ENCODE assay signal across 8 cellular contexts in genomic region chr2:207142461-207142860, GRCh38. TPM values are rescaled to one million over a fixed set of nuclear protein-coding genes. Genes with fewer than 3 reads are reported as not detected.
DNase-seq lines count a peak whose midpoint lies in the region; TF ChIP-seq lines count a peak whose summit lies in the region.

No MANE protein-coding gene starts in this region.

- TF ChIP-seq POLR2A in erythroblast (IDR thresholded peaks at IDR 0.05; ENCODE audit: low read length) (no peak), prostate gland (IDR thresholded peaks at IDR 0.05) (no peak)

- no peaks in the 10 kb centered on the region for H4K20me1 ChIP-seq in mammary epithelial cell (ENCODE audit: insufficient read depth, low read length)

- H3K4me1 Mint-ChIP-seq in MCF 10A (ENCODE audit: insufficient read depth, unreplicated experiment): peaks cover 24% of the 10 kb centered on the region

- CTCF ChIA-PET in MCF 10A (lab: Yijun Ruan, JAX): interaction anchor here (0.6 to 1.5 kb wide), 9 partner anchors 10 to 362 kb away, joined by 3 to 9 read pairs (median 4); no protein-coding TSS in a partner anchor
- CTCF ChIA-PET in mammary epithelial cell (lab: Charles Lee; ENCODE audit: low non-redundant PET): interaction anchor here (0.7 kb wide), 1 partner anchor 109 kb away, joined by 4 read pairs; no protein-coding TSS in a partner anchor

- DNase-seq in MCF 10A (ENCODE audit: unreplicated experiment) (no peak), mammary epithelial cell (no peak), RKO (ENCODE audit: low spot score) (peak; percentile 9), erythroblast (lab: John Stamatoyannopoulos, UW) (peak; percentile 12 to 29), prostate gland (ENCODE audit: low spot score) (no peak), NCI-H1930 (lab: John Stamatoyannopoulos, UW) (no peak), amniotic stem cell (lab: John Stamatoyannopoulos, UW) (no peak)
- DNase-seq in activated CD8-positive, alpha-beta memory T cell treated with anti-CD3 and anti-CD28 coated beads, Interleukin-2, amount 50 U/mL, for 48 hours: no peak

- peak overlapping the region; percentile 1 for H3K27ac Mint-ChIP-seq in MCF 10A (ENCODE audit: low read depth, unreplicated experiment)

- no peaks in the 10 kb centered on the region for H3K9me3 ChIP-seq in mammary epithelial cell (replicated peaks; ENCODE audit: insufficient read depth, low read length)
- H3K9me3 ChIP-seq in prostate gland: no peaks in the 10 kb centered on the region

- no peak overlapping the region for H3K9ac ChIP-seq in mammary epithelial cell (ENCODE audit: insufficient read depth, low read length)

- no peak overlapping the region for H3K4me3 Mint-ChIP-seq in MCF 10A (ENCODE audit: unreplicated experiment)

- POLR2A ChIA-PET in MCF 10A (lab: Yijun Ruan, JAX): interaction anchor here (2.4 to 5.1 kb wide), 2 partner anchors 8 to 22 kb away, joined by 9 to 38 read pairs; partner anchors contain the start of gene KLF7

- WGBS in mammary epithelial cell (ENCODE audit: low coverage, missing lambda C conversion rate): 38% methylated on average over 3 of the region's 3 CpGs
- 49% methylated on average over 3 of the region's 3 CpGs for WGBS in prostate gland

- intact Hi-C loops in MCF 10A (cut with micrococcal nuclease) (no loop called here), mammary epithelial cell (cut with micrococcal nuclease) (no loop called here), prostate gland (cut with DNase I) (no loop called here)

- H3K36me3 Mint-ChIP-seq in MCF 10A (ENCODE audit: insufficient read depth, unreplicated experiment): peaks cover 31% of the 10 kb centered on the region

- H3K27me3 ChIP-seq in mammary epithelial cell (ENCODE audit: insufficient read depth, low read length): no peaks in the 10 kb centered on the region
- H3K27me3 ChIP-seq in prostate gland (replicated peaks; ENCODE audit: insufficient read depth): no peaks in the 10 kb centered on the region

- H3K4me3 ChIP-seq in mammary epithelial cell (replicated peaks in 1 of 3; ENCODE audit: insufficient read depth in 1 of 3, low read depth in 2 of 3, low read length in 3 of 3): no peak overlapping the region
- no peak overlapping the region for H3K4me3 ChIP-seq in prostate gland

- no peaks in the 10 kb centered on the region for H3K9me3 Mint-ChIP-seq in MCF 10A (ENCODE audit: unreplicated experiment)

- no peak overlapping the region for H3K4me2 ChIP-seq in mammary epithelial cell (ENCODE audit: insufficient read depth, low read depth, low read length)

- H2AFZ ChIP-seq in mammary epithelial cell (ENCODE audit: low read depth, low read length): no peak overlapping the region

- TF ChIP-seq CTCF in MCF 10A (IDR thresholded peaks at IDR 0.05; ENCODE audit: unreplicated experiment): no peak
- TF ChIP-seq CTCF in mammary epithelial cell (conservative IDR thresholded peaks at IDR 0.05 in 1 of 2, IDR thresholded peaks at IDR 0.05 in 1 of 2; ENCODE audit: extremely low read depth in 1 of 2, insufficient read depth in 1 of 2, low read depth in 1 of 2, low read length in 2 of 2): peak in 1 of 2 donors; percentile 4
- TF ChIP-seq CTCF in prostate gland (IDR thresholded peaks at IDR 0.05): peak in 1 of 4 experiments; percentile 23

- in situ Hi-C loops in mammary epithelial cell (cut with MboI; ENCODE audit: low sequenced_read_pairs in 2 of 2): no loop called here

- H3K27me3 Mint-ChIP-seq in MCF 10A (ENCODE audit: insufficient read depth, unreplicated experiment): no peaks in the 10 kb centered on the region

- H3K36me3 ChIP-seq in mammary epithelial cell (ENCODE audit: insufficient read depth, low read length): peaks cover 49% of the 10 kb centered on the region
- no peaks in the 10 kb centered on the region for H3K36me3 ChIP-seq in prostate gland

- BruUV-seq in MCF 10A (replicated peaks; lab: Mats Ljungman, UMichigan) (no TSS peak), mammary epithelial cell (replicated peaks; lab: Mats Ljungman, UMichigan) (no TSS peak)

- H3K27ac ChIP-seq in mammary epithelial cell (ENCODE audit: insufficient read depth, low read depth, low read length) (no peak overlapping the region), prostate gland (peak overlapping the region; percentile 61 to 62)

- H3K79me2 ChIP-seq in mammary epithelial cell (ENCODE audit: insufficient read depth, low read length): peaks cover 99% of the 10 kb centered on the region

- H3K4me1 ChIP-seq in mammary epithelial cell (ENCODE audit: insufficient read depth, low read length) (peaks cover 9% of the 10 kb centered on the region), prostate gland (replicated peaks) (no peaks in the 10 kb centered on the region)

- dilution Hi-C loops in mammary epithelial cell (cut with HindIII; ENCODE audit: low sequenced_read_pairs): no loop called here

RNA-seq across cellular contexts. Expression of gene KLF7, which starts 23.3 kb away (rescaled TPM):
- total RNA-seq in MCF 10A (2022) (40.1 and 51.8 TPM in 2 replicates), mammary epithelial cell (10 to 100 TPM; 41.3 to 81.5 TPM), prostate gland (10 to 100 TPM; 10.2 to 23.9 TPM)
- polyA plus RNA-seq in mammary epithelial cell: 32.7 TPM
- polyA minus RNA-seq in mammary epithelial cell: 90.2 TPM

Comparison
In these comparisons a context has a peak if more than half of its experiments do, and no peak if none do; other contexts are left out.
1. DNase-seq: peak in RKO (single experiment) and erythroblast (2 of 2); none in MCF 10A (single experiment), mammary epithelial cell (single experiment), prostate gland (single experiment), NCI-H1930 (0 of 2), activated CD8-positive, alpha-beta memory T cell treated with anti-CD3 and anti-CD28 coated beads, Interleukin-2, amount 50 U/mL, for 48 hours (single experiment) and amniotic stem cell (single experiment).